ENCODE assay signal across 24 cellular contexts in genomic region chr12:49041036-49041880, GRCh38. TPM values are rescaled to one million over a fixed set of nuclear protein-coding genes. Genes with fewer than 3 reads are reported as not detected.
"Had no signal": no experiment of that assay in that cellular context is flagged by ENCODE, and none has a peak within 500 bp of the region (broad histone marks: within the 10 kb centered on the region; RNA-seq: fewer than 3 reads in every experiment).

No MANE protein-coding gene starts in this region.

- H3K4me2 ChIP-seq: neural progenitor cell had no signal

- H3K27ac ChIP-seq: adrenal gland, esophagus squamous epithelium, heart right ventricle, neural progenitor cell, ovary, psoas muscle, right lobe of liver, thyroid gland, vagina, VCaP had no signal

- FAIRE-seq: bronchial epithelial cell, endothelial cell of umbilical vein, small intestine had no signal

- H3K9me3 ChIP-seq: adrenal gland, esophagus squamous epithelium, heart right ventricle, ovary, psoas muscle, right lobe of liver, thyroid gland, vagina had no signal

- DNase-seq: activated CD4-positive, alpha-beta T cell treated with anti-CD3 and anti-CD28 coated beads for 1 hour; activated gamma-delta T cell treated with Interleukin-2 at 50 U/mL for 16 hours; adrenal gland; effector CD8-positive, alpha-beta T cell; esophagus squamous epithelium; immature natural killer cell; left ventricle myocardium superior; naive B cell; small intestine; stimulated activated CD4-positive, alpha-beta T cell treated with anti-CD3 and anti-CD28 coated beads, Interleukin-15, amount 100 ng/mL, for 24 hours; stimulated activated CD4-positive, alpha-beta T cell treated with anti-CD3 and anti-CD28 coated beads, Interleukin-2, amount 100 ng/mL, for 48 hours; thyroid gland had no signal

- ATAC-seq: activated naive CD4-positive, alpha-beta T cell treated with anti-CD3 and anti-CD28 coated beads, Interleukin-2, amount 50 U/mL, for 72 hours; left ventricle myocardium superior; right lobe of liver had no signal

- H3K4me1 ChIP-seq: adrenal gland, esophagus squamous epithelium, neural progenitor cell, psoas muscle, right lobe of liver, thyroid gland, vagina had no signal

- H3K9ac ChIP-seq: neural progenitor cell had no signal

- H3K36me3 ChIP-seq: neural progenitor cell, ovary had no signal

- H2AFZ ChIP-seq: neural progenitor cell had no signal

- H3K4me3 ChIP-seq: adrenal gland, esophagus squamous epithelium, heart right ventricle, neural progenitor cell, ovary, psoas muscle, right lobe of liver, thyroid gland, vagina had no signal

- H3K27me3 ChIP-seq: adrenal gland, esophagus squamous epithelium, heart right ventricle, neural progenitor cell, ovary, right lobe of liver, thyroid gland, vagina had no signal

RNA-seq across cellular contexts. Expression of gene DDN, which starts 42.1 kb away (rescaled TPM):
- total RNA-seq: vagina had no signal
- polyA plus RNA-seq: immature natural killer cell had no signal

RNA-seq across cellular contexts. Expression of gene DHH, which starts 53.3 kb away (rescaled TPM):
- total RNA-seq: activated CD8-positive, alpha-beta memory T cell treated with anti-CD3 and anti-CD28 coated beads for 36 hours; bronchial epithelial cell; T-helper 1 cell treated with Interleukin-12 subunit alpha and Interleukin-12 subunit beta and Interleukin-4 antibody, amounts not matched to agents 30 ng/mL and 1 ng/mL, for 36 hours had no signal
- polyA plus RNA-seq: immature natural killer cell had no signal
